Comparison of ENCODE assay signal across 10 cellular contexts in genomic region chr10:79082631-79083581, GRCh38. TPM values are rescaled to one million over a fixed set of nuclear protein-coding genes. Genes with fewer than 3 reads are reported as not detected.
DNase-seq lines count a peak whose midpoint lies in the region; ATAC-seq and TF ChIP-seq lines count a peak whose summit lies in the region.
"Had no signal": no experiment of that assay in that cellular context is flagged by ENCODE, and none has a peak within 500 bp of the region (broad histone marks: within the 10 kb centered on the region; RNA-seq: fewer than 3 reads in every experiment).

No MANE protein-coding gene starts in this region.

- peak overlapping the region; percentile 85 for H3K27ac ChIP-seq in mammary epithelial cell (ENCODE audit: insufficient read depth, low read depth, low read length)
- H3K27ac ChIP-seq in mucosa of rectum (ENCODE audit: low read depth in 2 of 2, low read length in 2 of 2) = peak overlapping the region; percentile 69 to 71
- H3K27ac ChIP-seq in GM23338 (ENCODE audit: low read depth) = no peak overlapping the region

- no peaks in the 10 kb centered on the region for H3K36me3 Mint-ChIP-seq in activated CD8-positive, alpha-beta memory T cell treated with anti-CD3 and anti-CD28 coated beads, Interleukin-2, amount 10 ng/mL, durations not matched to agents 7 days and 5 days
- H3K36me3 Mint-ChIP-seq in type B pancreatic cell (peaks cover 4% of the 10 kb centered on the region), GM23338 (ENCODE audit: low read depth) (no peaks in the 10 kb centered on the region)
- no peaks in the 10 kb centered on the region for H3K36me3 Mint-ChIP-seq in activated CD4-positive, alpha-beta T cell treated with anti-CD3 and anti-CD28 coated beads for 36 hours (ENCODE audit: low read depth)

- H3K9me3 Mint-ChIP-seq in activated CD8-positive, alpha-beta memory T cell treated with anti-CD3 and anti-CD28 coated beads, Interleukin-2, amount 10 ng/mL, durations not matched to agents 7 days and 5 days (ENCODE audit: low read depth) = no peaks in the 10 kb centered on the region
- H3K9me3 Mint-ChIP-seq in type B pancreatic cell (no peaks in the 10 kb centered on the region), GM23338 (no peaks in the 10 kb centered on the region)
- H3K9me3 Mint-ChIP-seq in activated CD4-positive, alpha-beta T cell treated with anti-CD3 and anti-CD28 coated beads for 36 hours (ENCODE audit: low read depth) = no peaks in the 10 kb centered on the region
- H3K9me3 Mint-ChIP-seq: T-helper 1 cell treated with Interleukin-12 subunit alpha and Interleukin-12 subunit beta and Interleukin-4 antibody, amounts not matched to agents 30 μg/mL and 1 μg/mL, for 36 hours had no signal

- DNase-seq in activated CD8-positive, alpha-beta memory T cell treated with anti-CD3 and anti-CD28 coated beads, Interleukin-2, amount 10 ng/mL, durations not matched to agents 7 days and 5 days = no peak
- DNase-seq in activated CD8-positive, alpha-beta memory T cell treated with anti-CD3 and anti-CD28 coated beads, Interleukin-2, amount 50 U/mL, for 48 hours = no peak
- DNase-seq in mammary epithelial cell (no peak), type B pancreatic cell (ENCODE audit: extremely low spot score, unreplicated experiment) (no peak), GM23338 (ENCODE audit: low spot score) (no peak), NCI-H524 treated with DMSO at 0.1 percent for 48 hours (lab: John Stamatoyannopoulos, UW) (no peak)
- no peak for DNase-seq in activated CD4-positive, alpha-beta T cell treated with anti-CD3 and anti-CD28 coated beads for 36 hours
- DNase-seq: NCI-H2107 had no signal

- H3K9me3 ChIP-seq in mammary epithelial cell (replicated peaks; ENCODE audit: insufficient read depth, low read length) = no peaks in the 10 kb centered on the region
- no peaks in the 10 kb centered on the region for H3K9me3 ChIP-seq in mucosa of rectum (ENCODE audit: control insufficient read depth in 2 of 2, low read length in 2 of 2)

- H3K27ac Mint-ChIP-seq in activated CD8-positive, alpha-beta memory T cell treated with anti-CD3 and anti-CD28 coated beads, Interleukin-2, amount 10 ng/mL, durations not matched to agents 7 days and 5 days = peak overlapping the region; percentile 16
- H3K27ac Mint-ChIP-seq in type B pancreatic cell (peak overlapping the region; percentile 10), GM23338 (no peak overlapping the region; the same call in 1 of the 2 replicates)
- H3K27ac Mint-ChIP-seq in activated CD4-positive, alpha-beta T cell treated with anti-CD3 and anti-CD28 coated beads for 36 hours = no peak overlapping the region
- H3K27ac Mint-ChIP-seq: T-helper 1 cell treated with Interleukin-12 subunit alpha and Interleukin-12 subunit beta and Interleukin-4 antibody, amounts not matched to agents 30 μg/mL and 1 μg/mL, for 36 hours had no signal

- BruUV-seq in mammary epithelial cell (replicated peaks; lab: Mats Ljungman, UMichigan) = no TSS peak

- peaks cover 17% of the 10 kb centered on the region for H3K4me1 Mint-ChIP-seq in activated CD8-positive, alpha-beta memory T cell treated with anti-CD3 and anti-CD28 coated beads, Interleukin-2, amount 10 ng/mL, durations not matched to agents 7 days and 5 days
- H3K4me1 Mint-ChIP-seq in type B pancreatic cell (ENCODE audit: unreplicated experiment) = peaks cover 81% of the 10 kb centered on the region
- peaks cover 20% of the 10 kb centered on the region for H3K4me1 Mint-ChIP-seq in activated CD4-positive, alpha-beta T cell treated with anti-CD3 and anti-CD28 coated beads for 36 hours
- peaks cover 63% of the 10 kb centered on the region for H3K4me1 Mint-ChIP-seq in GM23338

- no peaks in the 10 kb centered on the region for H3F3A ChIP-seq in GM23338 (replicated peaks; ENCODE audit: low read depth)

- no peaks in the 10 kb centered on the region for H3K9me2 ChIP-seq in GM23338 (ENCODE audit: insufficient read depth)

- in situ Hi-C loops in mammary epithelial cell (cut with MboI; ENCODE audit: low sequenced_read_pairs in 2 of 2) = no loop called here

- H3K79me2 ChIP-seq in mammary epithelial cell (ENCODE audit: insufficient read depth, low read length) (peaks cover 95% of the 10 kb centered on the region), GM23338 (replicated peaks; ENCODE audit: insufficient read depth) (peaks cover 99% of the 10 kb centered on the region)

- no peak for TF ChIP-seq CTCF in mammary epithelial cell (conservative IDR thresholded peaks at IDR 0.05 in 1 of 2, IDR thresholded peaks at IDR 0.05 in 1 of 2; ENCODE audit: extremely low read depth in 1 of 2, insufficient read depth in 1 of 2, low read depth in 1 of 2, low read length in 2 of 2)
- TF ChIP-seq CTCF in type B pancreatic cell (conservative IDR thresholded peaks at IDR 0.05) = no peak
- no peak for TF ChIP-seq CTCF in GM23338 (conservative IDR thresholded peaks at IDR 0.05; ENCODE audit: low read depth in 2 of 2)

- POLR2A ChIA-PET in activated CD4-positive, alpha-beta T cell treated with anti-CD3 and anti-CD28 coated beads for 36 hours (lab: Charles Lee) = no interaction called here

- dilution Hi-C loops in mammary epithelial cell (cut with HindIII; ENCODE audit: low sequenced_read_pairs) = no loop called here

- peak overlapping the region; percentile 46 for H3K9ac ChIP-seq in mammary epithelial cell (ENCODE audit: insufficient read depth, low read length)
- no peak overlapping the region for H3K9ac ChIP-seq in mucosa of rectum (ENCODE audit: low read depth in 1 of 2, low read length in 2 of 2)

- H2AFZ ChIP-seq in mammary epithelial cell (ENCODE audit: low read depth, low read length) (no peak overlapping the region), GM23338 (no peak overlapping the region)

- H3K4me2 ChIP-seq in mammary epithelial cell (ENCODE audit: insufficient read depth, low read depth, low read length) (peak overlapping the region; percentile 52), GM23338 (no peak overlapping the region)

- H3K4me1 ChIP-seq in mammary epithelial cell (ENCODE audit: insufficient read depth, low read length) (peaks cover 80% of the 10 kb centered on the region), mucosa of rectum (ENCODE audit: control insufficient read depth in 2 of 2, insufficient read depth in 2 of 2, low read length in 2 of 2) (peaks cover 87 to 92% of the 10 kb centered on the region in 2 donors), GM23338 (ENCODE audit: insufficient read depth) (peaks cover 17% of the 10 kb centered on the region)

- no peak for ATAC-seq in activated CD8-positive, alpha-beta memory T cell treated with anti-CD3 and anti-CD28 coated beads, Interleukin-2, amount 10 ng/mL, durations not matched to agents 7 days and 5 days
- ATAC-seq in activated CD4-positive, alpha-beta T cell treated with anti-CD3 and anti-CD28 coated beads for 36 hours = no peak
- no peak for ATAC-seq in GM23338

- H3K27me3 ChIP-seq in mammary epithelial cell (ENCODE audit: insufficient read depth, low read length) = no peaks in the 10 kb centered on the region
- no peaks in the 10 kb centered on the region for H3K27me3 ChIP-seq in mucosa of rectum (ENCODE audit: control insufficient read depth in 2 of 2, insufficient read depth in 2 of 2, low read length in 2 of 2)
- no peaks in the 10 kb centered on the region for H3K27me3 ChIP-seq in GM23338 (ENCODE audit: insufficient read depth)

- no peaks in the 10 kb centered on the region for H4K20me1 ChIP-seq in mammary epithelial cell (ENCODE audit: insufficient read depth, low read length)
- peaks cover 39% of the 10 kb centered on the region for H4K20me1 ChIP-seq in GM23338 (replicated peaks; ENCODE audit: insufficient read depth)

- intact Hi-C loops in mammary epithelial cell (cut with micrococcal nuclease) = no loop called here
- intact Hi-C loops in activated CD4-positive, alpha-beta T cell treated with anti-CD3 and anti-CD28 coated beads for 36 hours (cut with DNase I, micrococcal nuclease) = no loop called here

- no peaks in the 10 kb centered on the region for H3K27me3 Mint-ChIP-seq in activated CD8-positive, alpha-beta memory T cell treated with anti-CD3 and anti-CD28 coated beads, Interleukin-2, amount 10 ng/mL, durations not matched to agents 7 days and 5 days
- H3K27me3 Mint-ChIP-seq in type B pancreatic cell (no peaks in the 10 kb centered on the region), GM23338 (ENCODE audit: insufficient read depth, low read depth, poor library complexity) (peaks cover 8% of the 10 kb centered on the region)
- H3K27me3 Mint-ChIP-seq in activated CD4-positive, alpha-beta T cell treated with anti-CD3 and anti-CD28 coated beads for 36 hours = no peaks in the 10 kb centered on the region

- 75% methylated on average over 8 of the region's 8 CpGs for WGBS in mammary epithelial cell (ENCODE audit: low coverage, missing lambda C conversion rate)

- CTCF ChIA-PET in activated CD8-positive, alpha-beta memory T cell treated with anti-CD3 and anti-CD28 coated beads, Interleukin-2, amount 10 ng/mL, durations not matched to agents 7 days and 5 days (lab: Charles Lee) = interaction anchor here (1.2 kb wide), 1 partner anchor 11 kb away, joined by 3 read pairs; no protein-coding TSS in a partner anchor
- CTCF ChIA-PET in mammary epithelial cell (lab: Charles Lee; ENCODE audit: low non-redundant PET) = no interaction called here
- CTCF ChIA-PET in activated CD4-positive, alpha-beta T cell treated with anti-CD3 and anti-CD28 coated beads for 36 hours (lab: Charles Lee) = no interaction called here

- H3K36me3 ChIP-seq in mammary epithelial cell (ENCODE audit: insufficient read depth, low read length) (no peaks in the 10 kb centered on the region), mucosa of rectum (ENCODE audit: control insufficient read depth in 2 of 2, insufficient read depth in 2 of 2, low read length in 2 of 2) (peaks cover 0 to 3% of the 10 kb centered on the region in 2 donors), GM23338 (ENCODE audit: insufficient read depth) (no peaks in the 10 kb centered on the region)

- no peak overlapping the region for H3K4me3 Mint-ChIP-seq in activated CD8-positive, alpha-beta memory T cell treated with anti-CD3 and anti-CD28 coated beads, Interleukin-2, amount 10 ng/mL, durations not matched to agents 7 days and 5 days
- H3K4me3 Mint-ChIP-seq in type B pancreatic cell = peak overlapping the region; percentile 6
- no peak overlapping the region for H3K4me3 Mint-ChIP-seq in activated CD4-positive, alpha-beta T cell treated with anti-CD3 and anti-CD28 coated beads for 36 hours
- no peak overlapping the region; the same call in 2 of the 3 replicates for H3K4me3 Mint-ChIP-seq in GM23338
- H3K4me3 Mint-ChIP-seq: T-helper 1 cell treated with Interleukin-12 subunit alpha and Interleukin-12 subunit beta and Interleukin-4 antibody, amounts not matched to agents 30 μg/mL and 1 μg/mL, for 36 hours had no signal

- H3K4me3 ChIP-seq in mammary epithelial cell (replicated peaks in 1 of 3; ENCODE audit: insufficient read depth in 1 of 3, low read depth in 2 of 3, low read length in 3 of 3) (no peak overlapping the region), mucosa of rectum (ENCODE audit: low read length in 2 of 2) (no peak overlapping the region), GM23338 (no peak overlapping the region)

RNA-seq across cellular contexts. Expression of gene ZMIZ1, which starts 14.1 kb away (rescaled TPM):
- total RNA-seq in activated CD8-positive, alpha-beta memory T cell treated with anti-CD3 and anti-CD28 coated beads, Interleukin-2, amount 10 ng/mL, durations not matched to agents 7 days and 5 days = 10 to 100 TPM; 52.7 to 71.5 TPM
- total RNA-seq in mammary epithelial cell (10 to 100 TPM; 22.3 to 25.0 TPM), type B pancreatic cell (ENCODE audit: low replicate concordance) (62.2 and 102 TPM in 2 replicates)
- polyA plus RNA-seq in mammary epithelial cell (5.9 TPM), GM23338 (2016; fragmentation: Nextera tagmentation; extraction: Ambion mirVana) (9.2 and 9.4 TPM in 2 replicates)
- 16.3 TPM for polyA minus RNA-seq in mammary epithelial cell
- 10 to 100 TPM; 33.9 to 34.3 TPM for total RNA-seq in activated CD4-positive, alpha-beta T cell treated with anti-CD3 and anti-CD28 coated beads for 36 hours
- total RNA-seq in GM23338 (2014; rRNA removed; shearing (Covaris generic)) = 25.9 and 30.9 TPM in 2 replicates

Comparison
In these comparisons a context has a peak if more than half of its experiments do, and no peak if none do; other contexts are left out.
1. H3K27ac Mint-ChIP-seq: peak in activated CD8-positive, alpha-beta memory T cell treated with anti-CD3 and anti-CD28 coated beads, Interleukin-2, amount 10 ng/mL, durations not matched to agents 7 days and 5 days (single experiment) and type B pancreatic cell (single experiment); none in activated CD4-positive, alpha-beta T cell treated with anti-CD3 and anti-CD28 coated beads for 36 hours (single experiment) and GM23338 (single experiment).